ENCODE assay signal across 8 cellular contexts in genomic region chr14:86312154-86312553, GRCh38.
DNase-seq lines count a peak whose midpoint lies in the region; TF ChIP-seq lines count a peak whose summit lies in the region.
"Not testable (repeated sequence)": the region's sequence is repeated elsewhere in the genome, so short reads cannot be mapped to it uniquely, and the experiment has no call there.

No MANE protein-coding gene starts in this region.

- H3K36me3 ChIP-seq in ES-I3 (ENCODE audit: insufficient read depth, low read length); HUES6 (ENCODE audit: control insufficient read depth, insufficient read depth, low read length); endodermal cell (ENCODE audit: control insufficient read depth, insufficient read depth, low read length); neuronal stem cell (replicated peaks in 1 of 2; ENCODE audit: control insufficient read depth in 2 of 2, insufficient read depth in 2 of 2, low read length in 2 of 2): not testable (repeated sequence)

- not testable (repeated sequence) for H2BK12ac ChIP-seq in neuronal stem cell (ENCODE audit: low read length)

- not testable (repeated sequence) for H3K27me3 Mint-ChIP-seq in endodermal cell (ENCODE audit: insufficient read depth)

- not testable (repeated sequence) for H3K23ac ChIP-seq in neuronal stem cell (ENCODE audit: low read depth, low read length, poor library complexity)

- TF ChIP-seq CTCF in VCaP (conservative IDR thresholded peaks at IDR 0.05); endodermal cell (conservative IDR thresholded peaks at IDR 0.05): not testable (repeated sequence)

- not testable (repeated sequence) for H3K36me3 Mint-ChIP-seq in endodermal cell (ENCODE audit: low read depth)

- H3K4me3 ChIP-seq in HUES6 (ENCODE audit: low read depth, low read length), result peak overlapping the region; percentile 49; the same call in 1 of the 2 replicates
- H3K4me3 ChIP-seq in endodermal cell (ENCODE audit: low read length); neuronal stem cell (ENCODE audit: low read length in 2 of 2): not testable (repeated sequence)

- H2BK15ac ChIP-seq in neuronal stem cell (ENCODE audit: low read length), result not testable (repeated sequence)

- H3K9ac ChIP-seq in ES-I3 (ENCODE audit: low read depth, low read length), result peak overlapping the region; percentile 58
- H3K9ac ChIP-seq in HUES6 (ENCODE audit: low read length), result peak overlapping the region; percentile 53
- not testable (repeated sequence) for H3K9ac ChIP-seq in endodermal cell (ENCODE audit: extremely low read depth, low read length, poor library complexity, severe bottlenecking); neuronal stem cell (ENCODE audit: low read depth, low read length, poor library complexity)

- H3K4me1 ChIP-seq in ES-I3 (ENCODE audit: insufficient read depth, low read length); HUES6 (ENCODE audit: control insufficient read depth, insufficient read depth, low read length); endodermal cell (ENCODE audit: control insufficient read depth, insufficient read depth, low read length); neuronal stem cell (ENCODE audit: control insufficient read depth in 2 of 2, insufficient read depth in 1 of 2, low read depth in 1 of 2, low read length in 2 of 2): not testable (repeated sequence)

- H3K4me1 Mint-ChIP-seq in endodermal cell, result not testable (repeated sequence)

- not testable (repeated sequence) for H3K4ac ChIP-seq in neuronal stem cell (ENCODE audit: low read length)

- not testable (repeated sequence) for H2BK5ac ChIP-seq in neuronal stem cell (ENCODE audit: low read length)

- not testable (repeated sequence) for H4K8ac ChIP-seq in neuronal stem cell (ENCODE audit: low read depth, low read length)

- H3K27ac ChIP-seq in HUES6 (ENCODE audit: low read depth, low read length); endodermal cell (ENCODE audit: low read depth, low read length); neuronal stem cell (replicated peaks; ENCODE audit: low read length): not testable (repeated sequence)
- H3K27ac ChIP-seq in VCaP, result peak overlapping the region; percentile 80; the same call in 1 of the 2 replicates

- peak overlapping the region; percentile 47 for H3K4me3 Mint-ChIP-seq in endodermal cell

- H3K79me1 ChIP-seq in neuronal stem cell (ENCODE audit: low read depth, low read length), result not testable (repeated sequence)

- peak overlapping the region; percentile 11 for H3K4me2 ChIP-seq in neuronal stem cell (ENCODE audit: insufficient read depth, low read length, poor library complexity, severe bottlenecking)

- H4K91ac ChIP-seq in neuronal stem cell (ENCODE audit: low read depth, low read length, poor library complexity), result not testable (repeated sequence)

- H3K9me3 ChIP-seq in ES-I3 (ENCODE audit: control insufficient read depth, insufficient read depth, low read length); HUES6 (ENCODE audit: control insufficient read depth, insufficient read depth, low read depth, low read length); endodermal cell (ENCODE audit: control insufficient read depth, low read length); neuronal stem cell (replicated peaks in 1 of 2; ENCODE audit: control insufficient read depth in 2 of 2, insufficient read depth in 1 of 2, low read depth in 1 of 2, low read length in 2 of 2): not testable (repeated sequence)

- H2AFZ ChIP-seq in neuronal stem cell (ENCODE audit: low read length), result peak overlapping the region; percentile 17

- H3K14ac ChIP-seq in neuronal stem cell (ENCODE audit: low read length), result not testable (repeated sequence)

- DNase-seq in DMS53 treated with DMSO at 0.1 percent for 48 hours (lab: John Stamatoyannopoulos, UW; ENCODE audit: unreplicated experiment) (peak; percentile 28), NCI-H510A treated with DMSO at 0.1 percent for 48 hours (lab: John Stamatoyannopoulos, UW) (peak; percentile 44), NCI-H748 treated with DMSO at 0.1 percent for 48 hours (lab: John Stamatoyannopoulos, UW) (peak; percentile 66)
- not testable (repeated sequence) for DNase-seq in endodermal cell; neuronal stem cell (ENCODE audit: low spot score)

- 94 to 95% methylated on average over 15 to 16 of the region's 16 CpGs for WGBS in endodermal cell (ENCODE audit: insufficient coverage in 1 of 2, insufficient read length in 1 of 2), 2 experiments
- WGBS in neuronal stem cell (ENCODE audit: extremely low coverage in 2 of 2, insufficient read length in 2 of 2, insufficient replicate concordance in 1 of 2), 2 donors, result no CpG with 5 or more reads among the region's 16 CpGs

- H3K9me3 Mint-ChIP-seq in endodermal cell, result peaks cover 14% of the 10 kb centered on the region

- not testable (repeated sequence) for H3K27me3 ChIP-seq in HUES6 (ENCODE audit: control insufficient read depth, insufficient read depth, low read length); endodermal cell (ENCODE audit: control insufficient read depth, insufficient read depth, low read length, poor library complexity, severe bottlenecking); neuronal stem cell (ENCODE audit: control insufficient read depth in 3 of 3, insufficient read depth in 3 of 3, low read depth in 1 of 3, low read length in 3 of 3)

- not testable (repeated sequence) for H3K18ac ChIP-seq in neuronal stem cell (ENCODE audit: low read length)

- peak overlapping the region; percentile 77 for H3K27ac Mint-ChIP-seq in endodermal cell

- not testable (repeated sequence) for H2AK5ac ChIP-seq in neuronal stem cell (ENCODE audit: low read depth, low read length)

- not testable (repeated sequence) for H2BK120ac ChIP-seq in neuronal stem cell (ENCODE audit: low read depth, low read length)
